In the genomic region with DNA sequence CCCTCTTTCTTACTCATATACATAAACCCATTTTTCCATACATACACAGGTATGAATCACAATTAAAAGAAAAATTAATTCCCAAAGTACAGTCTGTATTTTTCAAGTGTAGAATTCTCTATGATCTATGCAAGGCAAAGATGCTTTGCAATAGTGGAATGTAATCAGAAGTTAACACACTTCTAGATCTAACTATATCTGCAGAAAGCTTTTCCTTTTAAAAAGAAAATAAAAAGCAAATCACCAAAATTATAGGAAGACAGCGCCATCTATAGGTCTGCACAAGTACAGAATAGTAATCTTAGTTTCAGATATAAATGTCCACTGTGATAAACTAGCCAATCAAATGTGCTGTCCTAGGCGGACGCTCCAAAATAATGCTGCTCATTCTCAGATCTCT, we compare ENCODE assay signal across 9 cellular contexts. TPM values are rescaled to one million over a fixed set of nuclear protein-coding genes. Genes with fewer than 3 reads are reported as not detected.
DNase-seq lines count a peak whose midpoint lies in the region; ATAC-seq and TF ChIP-seq lines count a peak whose summit lies in the region.
"Had no signal": no experiment of that assay in that cellular context is flagged by ENCODE, and none has a peak within 500 bp of the region (broad histone marks: within the 10 kb centered on the region; RNA-seq: fewer than 3 reads in every experiment).

No MANE protein-coding gene starts in this region.

- DNase-seq in Daoy (ENCODE audit: low read depth) (peak; percentile 42), LNCaP clone FGC (ENCODE audit: low read depth) (peak; percentile 28), Peyer's patch (no peak), esophagus muscularis mucosa (ENCODE audit: extremely low spot score) (no peak), gastrocnemius medialis (no peak), posterior vena cava (ENCODE audit: low spot score) (no peak)

- in situ Hi-C loops in gastrocnemius medialis (cut with MboI; ENCODE audit: low sequenced_read_pairs in 4 of 4) = no loop called here

- TF ChIP-seq POLR2A in Peyer's patch (IDR thresholded peaks at IDR 0.05) (no peak), esophagus muscularis mucosa (IDR thresholded peaks at IDR 0.05; ENCODE audit: low read depth) (no peak), gastrocnemius medialis (IDR thresholded peaks at IDR 0.05) (no peak)

- H3K27me3 ChIP-seq in Peyer's patch = no peaks in the 10 kb centered on the region
- H3K27me3 ChIP-seq in esophagus muscularis mucosa = no peaks in the 10 kb centered on the region
- no peaks in the 10 kb centered on the region for H3K27me3 ChIP-seq in gastrocnemius medialis
- H3K27me3 ChIP-seq: neutrophil had no signal

- no peaks in the 10 kb centered on the region for H3K9me3 ChIP-seq in Peyer's patch
- peaks cover 0 to 7% (median 3%) of the 10 kb centered on the region in 4 donors for H3K9me3 ChIP-seq in esophagus muscularis mucosa
- no peaks in the 10 kb centered on the region for H3K9me3 ChIP-seq in gastrocnemius medialis
- H3K9me3 ChIP-seq: neutrophil had no signal

- H3K4me1 ChIP-seq in Peyer's patch = no peaks in the 10 kb centered on the region
- peaks cover 0 to 6% (median 0%) of the 10 kb centered on the region in 4 donors for H3K4me1 ChIP-seq in esophagus muscularis mucosa
- H3K4me1 ChIP-seq in gastrocnemius medialis = no peaks in the 10 kb centered on the region

- H3K4me3 ChIP-seq in LNCaP clone FGC (ENCODE audit: low read depth, low read length) (no peak overlapping the region), Peyer's patch (no peak overlapping the region), esophagus muscularis mucosa (no peak overlapping the region), gastrocnemius medialis (no peak overlapping the region)

- H3K36me3 ChIP-seq in Peyer's patch (no peaks in the 10 kb centered on the region), esophagus muscularis mucosa (no peaks in the 10 kb centered on the region), gastrocnemius medialis (no peaks in the 10 kb centered on the region)
- H3K36me3 ChIP-seq: neutrophil had no signal

- intact Hi-C loops in esophagus muscularis mucosa (cut with DNase I) (loop anchor here (10.0 kb wide), 2 partner anchors 206 to 596 kb away; no protein-coding TSS in a partner anchor), gastrocnemius medialis (cut with DNase I; ENCODE audit: low total_unique reads) (no loop called here), posterior vena cava (cut with DNase I) (no loop called here)

- TF ChIP-seq EP300 in esophagus muscularis mucosa (IDR thresholded peaks at IDR 0.05) = no peak

- H3K27ac ChIP-seq in Peyer's patch (no peak overlapping the region), esophagus muscularis mucosa (replicated peaks in 1 of 4) (no peak overlapping the region), gastrocnemius medialis (no peak overlapping the region)
- H3K27ac ChIP-seq: neutrophil had no signal

- TF ChIP-seq CTCF in LNCaP clone FGC (IDR thresholded peaks at IDR 0.05; ENCODE audit: control insufficient read depth, extremely low read depth, insufficient read depth) = peak; percentile 71
- TF ChIP-seq CTCF in Peyer's patch (IDR thresholded peaks at IDR 0.05) = peak in 4 of 6 experiments; percentile 50 to 51 (median 50)
- TF ChIP-seq CTCF in esophagus muscularis mucosa (IDR thresholded peaks at IDR 0.05) = peak; percentile 59 to 69 (median 68)
- peak in 3 of 5 experiments; percentile 9 to 55 (median 50) for TF ChIP-seq CTCF in gastrocnemius medialis (IDR thresholded peaks at IDR 0.05 in 4 of 5, conservative IDR thresholded peaks at IDR 0.05 in 1 of 5)

- WGBS in esophagus muscularis mucosa = 0% methylated on average over 3 of the region's 3 CpGs

- no peak for ATAC-seq in gastrocnemius medialis
- no peak for ATAC-seq in GM18873 (IDR thresholded peaks at IDR 0.05; ENCODE audit: low FRiP score, unreplicated experiment)
- ATAC-seq in GM18517 (IDR thresholded peaks at IDR 0.05; ENCODE audit: unreplicated experiment) = no peak

RNA-seq across cellular contexts. Expression of a gene that starts 22.0 kb away (rescaled TPM):
- total RNA-seq in Daoy (2014; rRNA removed; shearing (Covaris generic)) = 37.0 and 105 TPM in 2 replicates
- 1 to 10 TPM in 1 of 4 donors, under 1 TPM in 1, not detected in 2; 0.70 to 1.6 TPM for total RNA-seq in Peyer's patch
- 1 to 10 TPM in 3 of 4 donors, under 1 TPM in 1; 0.39 to 3.3 (median 1.2) TPM for total RNA-seq in esophagus muscularis mucosa
- total RNA-seq in gastrocnemius medialis = 1 to 10 TPM in 1 of 4 donors, not detected in 3; 1.9 TPM
- total RNA-seq in posterior vena cava = 1 to 10 TPM in 1 of 2 donors, under 1 TPM in 1; 1.00 to 1.2 TPM

RNA-seq across cellular contexts. Expression of a gene that starts 47.3 kb away (rescaled TPM):
- 16.0 and 28.0 TPM in 2 replicates for total RNA-seq in Daoy (2014; rRNA removed; shearing (Covaris generic))
- total RNA-seq in Peyer's patch = 10 to 100 TPM in 2 of 4 donors, 1 to 10 TPM in 2; 5.6 to 42.1 (median 14.9) TPM
- 10 to 100 TPM in 2 of 4 donors, 1 to 10 TPM in 2; 6.5 to 21.2 (median 10.4) TPM for total RNA-seq in esophagus muscularis mucosa
- 10 to 100 TPM in 1 of 4 donors, 1 to 10 TPM in 3; 3.1 to 13.7 (median 4.1) TPM for total RNA-seq in gastrocnemius medialis
- 10 to 100 TPM; 16.7 to 19.6 TPM for total RNA-seq in posterior vena cava

Comparison
In these comparisons a context has a peak if more than half of its experiments do, and no peak if none do; other contexts are left out.
1. DNase-seq: peak in Daoy (single experiment) and LNCaP clone FGC (single experiment); none in Peyer's patch (0 of 3), esophagus muscularis mucosa (single experiment), gastrocnemius medialis (0 of 2) and posterior vena cava (single experiment).
2. Peak in every context shown above with its lines, with median percentiles within 50 percentile points of each other: CTCF ChIP-seq.